In genomic region chr9:88056876-88057275, GRCh38 we compare ENCODE assay signal across 25 cellular contexts.
DNase-seq lines count a peak whose midpoint lies in the region; ATAC-seq and TF ChIP-seq lines count a peak whose summit lies in the region.
"Had no signal": no experiment of that assay in that cellular context is flagged by ENCODE, and none has a peak within 500 bp of the region (broad histone marks: within the 10 kb centered on the region; RNA-seq: fewer than 3 reads in every experiment).

No MANE protein-coding gene starts in this region.

- in situ Hi-C loops in G401 (cut with HindIII; ENCODE audit: low sequenced_read_pairs) = no loop called here

- no peak for TF ChIP-seq CTCF in choroid plexus epithelial cell (conservative IDR thresholded peaks at IDR 0.05; ENCODE audit: low read depth, low read length)

- no peak overlapping the region for H3K4me3 ChIP-seq in choroid plexus epithelial cell (ENCODE audit: low read depth, low read length)
- H3K4me3 ChIP-seq: K562, left ventricle myocardium inferior, mucosa of descending colon, PC-9, prostate gland, SJCRH30, skin epidermis, stomach, upper lobe of left lung had no signal

- ATAC-seq in GM21423 (IDR thresholded peaks at IDR 0.05; ENCODE audit: unreplicated experiment) (no peak), HG02885 (IDR thresholded peaks at IDR 0.05; ENCODE audit: poor library complexity, unreplicated experiment) (no peak)
- ATAC-seq: activated T-helper 17 cell treated with anti-CD3 and anti-CD28 coated beads, Interleukin-2, amount 50 U/mL, for 72 hours; esophagus mucosa; K562; mucosa of descending colon had no signal

- peak; percentile 77 for DNase-seq in EL
- peak; percentile 85 for DNase-seq in NCI-H226
- peak; percentile 64 for DNase-seq in choroid plexus epithelial cell (ENCODE audit: low read depth)
- peak; percentile 83 for DNase-seq in kidney tubule cell (ENCODE audit: low spot score)
- no peak for DNase-seq in G401 (ENCODE audit: low spot score)
- DNase-seq in NCI-H446 (lab: John Stamatoyannopoulos, UW) = no peak
- DNase-seq: activated CD4-positive, alpha-beta T cell treated with anti-CD3 and anti-CD28 coated beads, Interleukin-2, amount 10 ng/mL, durations not matched to agents 24 days and 14 days; central memory CD4-positive, alpha-beta T cell; left ventricle myocardium inferior; mucosa of descending colon; NCI-H1048; NCI-H187 treated with DMSO at 0.1 percent for 48 hours; NCI-H345; SJCRH30; stimulated activated CD4-positive, alpha-beta T cell treated with anti-CD3 and anti-CD28 coated beads, Interleukin-2, amount 100 ng/mL, for 48 hours; stomach; upper lobe of left lung had no signal

Comparison
In these comparisons a context has a peak if more than half of its experiments do, and no peak if none do; other contexts are left out.
1. DNase-seq: peak in EL (single experiment), NCI-H226 (single experiment), choroid plexus epithelial cell (single experiment) and kidney tubule cell (single experiment); none in G401 (single experiment) and NCI-H446 (0 of 2).